Comparison of ENCODE assay signal across 19 cellular contexts in the genomic region with DNA sequence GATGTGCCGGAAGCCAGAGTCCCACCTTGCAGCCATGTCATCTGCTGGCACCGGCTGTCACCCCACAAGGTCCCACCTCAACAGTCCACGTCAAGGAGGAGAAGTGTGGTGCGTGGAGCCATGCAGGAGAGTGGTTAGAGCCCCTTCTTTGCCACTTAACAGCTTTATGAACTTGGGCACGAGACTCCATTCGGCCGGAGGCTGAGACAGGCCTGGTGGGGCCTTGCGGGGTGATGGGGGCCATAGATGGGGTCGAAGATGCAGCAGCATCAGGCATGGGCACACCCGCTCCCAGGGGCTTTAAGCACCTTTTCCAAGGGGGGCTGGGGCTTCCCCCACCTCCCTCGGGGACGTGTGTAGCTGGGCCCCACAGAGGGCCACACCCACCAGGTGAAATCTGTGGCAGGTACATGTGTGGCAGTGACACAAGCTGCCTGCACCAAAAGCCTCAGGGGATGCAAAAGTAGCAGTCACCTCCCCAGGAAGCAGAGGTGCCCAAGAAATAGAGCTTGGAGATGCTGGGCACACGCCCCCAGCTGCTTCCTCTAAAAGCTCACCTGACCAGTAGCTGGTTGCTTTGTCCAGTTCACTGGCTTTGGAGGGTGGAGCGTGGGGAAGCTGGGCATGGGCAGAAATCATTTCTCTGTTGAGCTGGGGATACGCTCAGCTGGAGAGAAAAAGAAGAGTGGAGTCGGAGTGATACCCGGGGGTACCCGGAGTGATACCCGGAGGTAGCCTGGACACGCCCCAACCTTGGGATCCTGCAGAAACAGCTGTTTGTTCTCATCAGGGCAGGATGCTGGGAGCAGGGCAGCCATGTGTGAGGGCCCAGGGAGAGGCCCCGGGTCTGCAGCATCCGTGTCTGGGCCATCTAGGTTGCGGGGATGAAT.
DNase-seq lines count a peak whose midpoint lies in the region; ATAC-seq, FAIRE-seq and TF ChIP-seq lines count a peak whose summit lies in the region.
"Had no signal": no experiment of that assay in that cellular context is flagged by ENCODE, and none has a peak within 500 bp of the region (broad histone marks: within the 10 kb centered on the region; RNA-seq: fewer than 3 reads in every experiment).

No MANE protein-coding gene starts in this region.

- CTCF ChIA-PET in HepG2 (lab: Yijun Ruan, JAX; ENCODE audit: low intra/inter-chr PET ratio, low total read pairs), result no interaction called here

- H3K4me1 ChIP-seq in right lobe of liver (no peaks in the 10 kb centered on the region), HepG2 (ENCODE audit: insufficient read depth, low read length) (no peaks in the 10 kb centered on the region), kidney (ENCODE audit: control insufficient read depth in 1 of 2, insufficient read depth in 1 of 2, low read depth in 1 of 2, low read length in 2 of 2) (no peaks in the 10 kb centered on the region), spleen (no peaks in the 10 kb centered on the region), MM.1S (ENCODE audit: low read length) (no peaks in the 10 kb centered on the region)
- H3K4me1 ChIP-seq: prostate gland had no signal

- FAIRE-seq in HepG2 (lab: Jason Lieb, UNC) (no peak), kidney (lab: Jason Lieb, UNC) (no peak)
- FAIRE-seq: GM12891 had no signal

- BruUV-seq in HepG2 (replicated peaks; lab: Mats Ljungman, UMichigan), result no TSS peak

- H3K79me2 ChIP-seq in HepG2 (ENCODE audit: insufficient read depth, low read length) (no peaks in the 10 kb centered on the region), MM.1S (ENCODE audit: low read length) (no peaks in the 10 kb centered on the region)

- POLR2A ChIA-PET in HepG2 (lab: Yijun Ruan, JAX), result no interaction called here

- TF ChIP-seq POLR2A in right lobe of liver (IDR thresholded peaks at IDR 0.05), result no peak
- TF ChIP-seq POLR2A in HepG2 (IDR thresholded peaks at IDR 0.05; ENCODE audit: insufficient read depth in 1 of 2, low read depth in 2 of 2, low read length in 2 of 2), result no peak
- no peak for TF ChIP-seq POLR2A in spleen (IDR thresholded peaks at IDR 0.05)

- no peak overlapping the region for H3K27ac ChIP-seq in right lobe of liver
- no peak overlapping the region for H3K27ac ChIP-seq in HepG2 (ENCODE audit: extremely low read length, insufficient read depth, low read length)
- H3K27ac ChIP-seq in kidney (ENCODE audit: low read depth in 2 of 2, low read length in 2 of 2), result no peak overlapping the region
- H3K27ac ChIP-seq in spleen, result no peak overlapping the region
- no peak overlapping the region for H3K27ac ChIP-seq in MM.1S (ENCODE audit: low read length)
- H3K27ac ChIP-seq: C4-2B, prostate gland, skin epidermis had no signal

- H3K4me2 ChIP-seq in HepG2 (ENCODE audit: low read depth, low read length) (no peak overlapping the region), MM.1S (ENCODE audit: low read depth, low read length) (no peak overlapping the region)

- in situ Hi-C loops in HepG2 (cut with HindIII; ENCODE audit: extremely low pct_ligation_motif_present, low pct_unique_long_range_greater_than_20kb), result no loop called here

- H3K9me2 ChIP-seq in MM.1S (replicated peaks; ENCODE audit: insufficient read depth, low read length), result no peaks in the 10 kb centered on the region

- H3K9me3 ChIP-seq in right lobe of liver, result no peaks in the 10 kb centered on the region
- no peaks in the 10 kb centered on the region for H3K9me3 ChIP-seq in HepG2 (ENCODE audit: low read length)
- H3K9me3 ChIP-seq in kidney (ENCODE audit: control insufficient read depth in 1 of 2, low read length in 2 of 2), result no peaks in the 10 kb centered on the region
- H3K9me3 ChIP-seq in spleen, result peaks cover 0 to 4% (median 0%) of the 10 kb centered on the region in 8 donors
- no peaks in the 10 kb centered on the region for H3K9me3 ChIP-seq in MM.1S (replicated peaks; ENCODE audit: insufficient read depth, low read length)
- H3K9me3 ChIP-seq: prostate gland had no signal

- TF ChIP-seq CTCF in right lobe of liver (IDR thresholded peaks at IDR 0.05) (no peak), HepG2 (CRISPR knock-in tag; IDR thresholded peaks at IDR 0.05) (no peak), kidney (IDR thresholded peaks at IDR 0.05; ENCODE audit: borderline replicate concordance, extremely low read depth, insufficient read depth) (no peak), spleen (IDR thresholded peaks at IDR 0.05 in 8 of 11, conservative IDR thresholded peaks at IDR 0.05 in 3 of 11) (no peak), MM.1S (IDR thresholded peaks at IDR 0.05; ENCODE audit: low read length) (no peak)

- TF ChIP-seq EP300 in HepG2 (IDR thresholded peaks at IDR 0.05; ENCODE audit: low read depth in 2 of 2, low read length in 2 of 2), result no peak
- TF ChIP-seq EP300 in HepG2 (CRISPR knock-in tag; IDR thresholded peaks at IDR 0.05; ENCODE audit: borderline replicate concordance), result no peak

- DNase-seq in right lobe of liver (peak in 2 of 3 donors; percentile 25 to 32), HepG2 (ENCODE audit: low spot score) (no peak), kidney (peak; percentile 56), spleen (peak; percentile 55), MM.1S (no peak)
- no peak for DNase-seq in stimulated activated CD4-positive, alpha-beta T cell treated with anti-CD3 and anti-CD28 coated beads, Interleukin-12 subunit alpha, Interleukin-12 subunit beta, amount 100 ng/mL, for 4 hours
- DNase-seq in stimulated activated CD4-positive, alpha-beta T cell treated with anti-CD3 and anti-CD28 coated beads, Interleukin-4, amount 100 ng/mL, for 24 hours, result no peak
- DNase-seq: activated CD4-positive, alpha-beta T cell treated with anti-CD3 and anti-CD28 coated beads, Interleukin-2, amount 10 ng/mL, durations not matched to agents 24 days and 14 days; activated gamma-delta T cell; Calu3; NCI-H1092; NCI-H2029; NCI-H446; stimulated activated naive CD8-positive, alpha-beta T cell treated with anti-CD3 and anti-CD28 coated beads, Interleukin-15, Interleukin-2, amounts not matched to agents 100 U/mL and 50 U/mL, for 24 hours had no signal

- 100% methylated on average over 7 of the region's 23 CpGs for WGBS in right lobe of liver (ENCODE audit: insufficient coverage, low coverage, low lambda C conversion rate, missing lambda C conversion rate)
- WGBS in HepG2 (ENCODE audit: low lambda C conversion rate), result 70% methylated on average over 17 of the region's 23 CpGs
- WGBS in spleen, 5 donors, result 90 to 95% (median 90%) methylated on average over 18 to 23 of the region's 23 CpGs

- H3F3A ChIP-seq in MM.1S (ENCODE audit: insufficient read depth, low read length), result no peaks in the 10 kb centered on the region

- H3K9ac ChIP-seq in HepG2 (ENCODE audit: insufficient read depth, low read depth, low read length), result no peak overlapping the region
- H3K9ac ChIP-seq in kidney (ENCODE audit: low read length in 2 of 2), result no peak overlapping the region
- H3K9ac ChIP-seq in MM.1S (ENCODE audit: low read length), result no peak overlapping the region

- ATAC-seq in right lobe of liver (no peak), HepG2 (no peak), HG02973 (IDR thresholded peaks at IDR 0.05; ENCODE audit: unreplicated experiment) (no peak)
- ATAC-seq: stimulated activated naive CD8-positive, alpha-beta T cell treated with anti-CD3 and anti-CD28 coated beads, Interleukin-15, Interleukin-2, amounts not matched to agents 100 U/mL and 50 U/mL, for 24 hours had no signal

- peaks cover 0 to 15% (median 0%) of the 10 kb centered on the region in 4 donors for H3K36me3 ChIP-seq in right lobe of liver
- H3K36me3 ChIP-seq in HepG2 (replicated peaks in 1 of 2; ENCODE audit: control insufficient read depth in 1 of 2, insufficient read depth in 2 of 2, low read length in 2 of 2), result no peaks in the 10 kb centered on the region
- peaks cover 4% of the 10 kb centered on the region in 2 donors for H3K36me3 ChIP-seq in kidney (ENCODE audit: control insufficient read depth in 1 of 2, insufficient read depth in 2 of 2, low read length in 2 of 2)
- peaks cover 0 to 79% (median 38%) of the 10 kb centered on the region in 6 donors for H3K36me3 ChIP-seq in spleen
- no peaks in the 10 kb centered on the region for H3K36me3 ChIP-seq in MM.1S (replicated peaks; ENCODE audit: insufficient read depth, low read length)
- H3K36me3 ChIP-seq: prostate gland had no signal

- H3K27me3 ChIP-seq in right lobe of liver (no peaks in the 10 kb centered on the region), HepG2 (ENCODE audit: control insufficient read depth in 1 of 2, insufficient read depth in 2 of 2, low read length in 2 of 2) (no peaks in the 10 kb centered on the region), spleen (replicated peaks in 1 of 7) (no peaks in the 10 kb centered on the region), MM.1S (replicated peaks; ENCODE audit: insufficient read depth, low read length) (no peaks in the 10 kb centered on the region)

- H4K20me1 ChIP-seq in HepG2 (ENCODE audit: insufficient read depth, low read length) (no peaks in the 10 kb centered on the region), MM.1S (ENCODE audit: insufficient read depth, low read length) (no peaks in the 10 kb centered on the region)

- no peak overlapping the region for H3K4me3 ChIP-seq in right lobe of liver
- H3K4me3 ChIP-seq in HepG2 (replicated peaks in 1 of 3; ENCODE audit: insufficient read depth in 1 of 3, low read depth in 2 of 3, low read length in 3 of 3), result no peak overlapping the region
- no peak overlapping the region for H3K4me3 ChIP-seq in kidney (ENCODE audit: low read length in 2 of 2)
- no peak overlapping the region for H3K4me3 ChIP-seq in spleen
- no peak overlapping the region for H3K4me3 ChIP-seq in MM.1S (ENCODE audit: low read length)
- H3K4me3 ChIP-seq: prostate gland, skin epidermis had no signal

- intact Hi-C loops in right lobe of liver (cut with DNase I), result no loop called here
- intact Hi-C loops in HepG2 (cut with micrococcal nuclease; ENCODE audit: unreplicated experiment), result no loop called here
- intact Hi-C loops in kidney (cut with DNase I), result no loop called here
- intact Hi-C loops in spleen (cut with DNase I; ENCODE audit: low total_unique reads), result no loop called here

- TF ChIP-seq RAD21 in HepG2 (CRISPR knock-in tag; IDR thresholded peaks at IDR 0.05), result no peak

- no peak overlapping the region for H2AFZ ChIP-seq in HepG2 (ENCODE audit: low read length)
- H2AFZ ChIP-seq in MM.1S (ENCODE audit: low read length), result no peak overlapping the region

TF ChIP-seq in HepG2, 621 proteins besides CTCF, POLR2A, EP300 and RAD21:
- TF ChIP-seq ZFP1 (CRISPR knock-in tag; IDR thresholded peaks at IDR 0.05) (no peak), ZNF263 (CRISPR knock-in tag; IDR thresholded peaks at IDR 0.05) (no peak), ARNT2 (CRISPR knock-in tag; IDR thresholded peaks at IDR 0.05; ENCODE audit: low read depth) (no peak), MTERF4 (CRISPR knock-in tag; IDR thresholded peaks at IDR 0.05) (no peak), SETDB1 (CRISPR knock-in tag; IDR thresholded peaks at IDR 0.05; ENCODE audit: borderline replicate concordance) (no peak)

Comparison
In these comparisons a context has a peak if more than half of its experiments do, and no peak if none do; other contexts are left out.
1. DNase-seq: peak in right lobe of liver (2 of 3), kidney (single experiment) and spleen (single experiment); none in HepG2 (single experiment), stimulated activated CD4-positive, alpha-beta T cell treated with anti-CD3 and anti-CD28 coated beads, Interleukin-12 subunit alpha, Interleukin-12 subunit beta, amount 100 ng/mL, for 4 hours (single experiment), stimulated activated CD4-positive, alpha-beta T cell treated with anti-CD3 and anti-CD28 coated beads, Interleukin-4, amount 100 ng/mL, for 24 hours (single experiment) and MM.1S (single experiment).